8 cellular contexts compared by ENCODE assay signal in genomic region chr14:50954811-50955372, GRCh38. TPM values are rescaled to one million over a fixed set of nuclear protein-coding genes. Genes with fewer than 3 reads are reported as not detected.
DNase-seq lines count a peak whose midpoint lies in the region; ATAC-seq and TF ChIP-seq lines count a peak whose summit lies in the region.

No MANE protein-coding gene starts in this region.

- H3K4me1 ChIP-seq in Caco-2 = peaks cover 6% of the 10 kb centered on the region; the same call in 1 of the 2 replicates
- H3K4me1 ChIP-seq in naive thymus-derived CD4-positive, alpha-beta T cell (ENCODE audit: control insufficient read depth in 2 of 2, insufficient read depth in 2 of 2, low read length in 2 of 2) = no peaks in the 10 kb centered on the region

- H3K36me3 ChIP-seq in Caco-2 (ENCODE audit: control insufficient read depth, insufficient read depth, low read length) = no peaks in the 10 kb centered on the region
- no peaks in the 10 kb centered on the region for H3K36me3 ChIP-seq in naive thymus-derived CD4-positive, alpha-beta T cell (ENCODE audit: control insufficient read depth in 2 of 3, insufficient read depth in 3 of 3, low read length in 3 of 3)

- POLR2A ChIA-PET in Caco-2 (lab: Charles Lee) = interaction anchor here (0.7 kb wide), 1 partner anchor 11 kb away, joined by 3 read pairs; the partner anchor contains the start of gene PYGL
- POLR2A ChIA-PET in naive thymus-derived CD4-positive, alpha-beta T cell (lab: Charles Lee) = no interaction called here

- H3K4me1 Mint-ChIP-seq in Caco-2 (ENCODE audit: low read depth, unreplicated experiment) = peaks cover 14% of the 10 kb centered on the region
- no peaks in the 10 kb centered on the region for H3K4me1 Mint-ChIP-seq in naive thymus-derived CD4-positive, alpha-beta T cell

- no peaks in the 10 kb centered on the region for H3K27me3 Mint-ChIP-seq in Caco-2 (ENCODE audit: insufficient read depth, unreplicated experiment)
- H3K27me3 Mint-ChIP-seq in naive thymus-derived CD4-positive, alpha-beta T cell = peaks cover 0 to 3% (median 0%) of the 10 kb centered on the region in 5 donors

- H3K4me3 ChIP-seq in Caco-2 (ENCODE audit: low read depth, low read length) (no peak overlapping the region), HFF-Myc (replicated peaks; ENCODE audit: low read depth, low read length) (no peak overlapping the region), epithelial cell of proximal tubule (ENCODE audit: low read depth, low read length) (no peak overlapping the region)
- H3K4me3 ChIP-seq in naive thymus-derived CD4-positive, alpha-beta T cell (ENCODE audit: low read length) = no peak overlapping the region

- intact Hi-C loops in Caco-2 (cut with micrococcal nuclease; ENCODE audit: unreplicated experiment) = loop anchor here (1.0 to 2.0 kb wide), 2 partner anchors 12 to 266 kb away; no protein-coding TSS in a partner anchor
- intact Hi-C loops in naive thymus-derived CD4-positive, alpha-beta T cell (cut with micrococcal nuclease) = loop anchor here (1.0 to 10.0 kb wide), 2 partner anchors 264 to 270 kb away; no protein-coding TSS in a partner anchor

- DNase-seq in Caco-2 (peak in 1 of 2 experiments; percentile 21), HFF-Myc (ENCODE audit: extremely low read depth, low read depth) (peak; percentile 35), OCI-M1 (lab: John Stamatoyannopoulos, UW) (peak; percentile 54), epithelial cell of proximal tubule (ENCODE audit: low read depth) (no peak)
- peak in 2 of 9 donors; percentile 4 to 22 for DNase-seq in naive thymus-derived CD4-positive, alpha-beta T cell
- DNase-seq in stimulated activated CD4-positive, alpha-beta T cell treated with anti-CD3 and anti-CD28 coated beads, Interleukin-2, amount 100 ng/mL, for 48 hours = no peak

- H3K4me3 Mint-ChIP-seq in Caco-2 (ENCODE audit: unreplicated experiment) = no peak overlapping the region
- no peak overlapping the region for H3K4me3 Mint-ChIP-seq in naive thymus-derived CD4-positive, alpha-beta T cell

- peak; percentile 70 for ATAC-seq in naive thymus-derived CD4-positive, alpha-beta T cell
- ATAC-seq in HG03108 (IDR thresholded peaks at IDR 0.05; ENCODE audit: unreplicated experiment) (no peak), HG02571 (IDR thresholded peaks at IDR 0.05; ENCODE audit: unreplicated experiment) (no peak)

- peak overlapping the region; percentile 52 for H3K27ac Mint-ChIP-seq in Caco-2 (ENCODE audit: unreplicated experiment)
- no peak overlapping the region for H3K27ac Mint-ChIP-seq in naive thymus-derived CD4-positive, alpha-beta T cell

- CTCF ChIA-PET in Caco-2 (lab: Charles Lee) = interaction anchor here (1.0 kb wide), 3 partner anchors 10 to 140 kb away, joined by 3 read pairs; partner anchors contain the start of genes PYGL and TRIM9
- CTCF ChIA-PET in naive thymus-derived CD4-positive, alpha-beta T cell (lab: Charles Lee) = no interaction called here

- H3K36me3 Mint-ChIP-seq in Caco-2 (ENCODE audit: insufficient read depth, unreplicated experiment) = no peaks in the 10 kb centered on the region
- H3K36me3 Mint-ChIP-seq in naive thymus-derived CD4-positive, alpha-beta T cell = no peaks in the 10 kb centered on the region

- no peak overlapping the region for H3K27ac ChIP-seq in naive thymus-derived CD4-positive, alpha-beta T cell (ENCODE audit: low read depth, low read length)

- H3K9me3 ChIP-seq in Caco-2 = no peaks in the 10 kb centered on the region
- no peaks in the 10 kb centered on the region for H3K9me3 ChIP-seq in naive thymus-derived CD4-positive, alpha-beta T cell (ENCODE audit: control insufficient read depth in 2 of 3, low read length in 3 of 3)

- no peaks in the 10 kb centered on the region for H3K9me3 Mint-ChIP-seq in Caco-2 (ENCODE audit: unreplicated experiment)
- H3K9me3 Mint-ChIP-seq in naive thymus-derived CD4-positive, alpha-beta T cell = no peaks in the 10 kb centered on the region

- TF ChIP-seq CTCF in Caco-2 (IDR thresholded peaks at IDR 0.05; ENCODE audit: insufficient read depth in 1 of 2, low read depth in 1 of 2, low read length in 1 of 2, severe bottlenecking in 1 of 2, unreplicated experiment in 1 of 2) (peak in 1 of 2 experiments; percentile 58), HFF-Myc (IDR thresholded peaks at IDR 0.05; ENCODE audit: low read depth, low read length, missing control alignments) (peak; percentile 63), epithelial cell of proximal tubule (conservative IDR thresholded peaks at IDR 0.05; ENCODE audit: low read depth, low read length) (peak; percentile 76)

- no peaks in the 10 kb centered on the region for H3K27me3 ChIP-seq in Caco-2 (replicated peaks; ENCODE audit: control insufficient read depth, insufficient read depth, low read length)
- H3K27me3 ChIP-seq in naive thymus-derived CD4-positive, alpha-beta T cell (ENCODE audit: control insufficient read depth in 2 of 2, insufficient read depth in 2 of 2, low read length in 2 of 2) = no peaks in the 10 kb centered on the region

- BruUV-seq in Caco-2 (replicated peaks; lab: Mats Ljungman, UMichigan) = no TSS peak

RNA-seq across cellular contexts. Expression of gene PYGL, which starts 10.6 kb away (rescaled TPM):
- total RNA-seq in Caco-2 (2022) = 80.8 and 98.1 TPM in 2 replicates
- 86.6 and 96.8 TPM in 2 replicates for total RNA-seq in epithelial cell of proximal tubule
- 10 to 100 TPM in 1 of 5 experiments, 1 to 10 TPM in 3, not detected in 1; 1.0 to 45.9 (median 2.9) TPM for total RNA-seq in naive thymus-derived CD4-positive, alpha-beta T cell
- polyA plus RNA-seq in naive thymus-derived CD4-positive, alpha-beta T cell = under 1 TPM in 1 of 2 donors, not detected in 1; 0.07 TPM

Comparison
In these comparisons a context has a peak if more than half of its experiments do, and no peak if none do; other contexts are left out.
1. DNase-seq: peak in HFF-Myc (single experiment) and OCI-M1 (single experiment); none in epithelial cell of proximal tubule (single experiment) and stimulated activated CD4-positive, alpha-beta T cell treated with anti-CD3 and anti-CD28 coated beads, Interleukin-2, amount 100 ng/mL, for 48 hours (0 of 2).